In genomic region chr22:37239336-37240239, GRCh38 we compare ENCODE assay signal across 16 cellular contexts. TPM values are rescaled to one million over a fixed set of nuclear protein-coding genes. Genes with fewer than 3 reads are reported as not detected.
DNase-seq lines count a peak whose midpoint lies in the region; ATAC-seq and TF ChIP-seq lines count a peak whose summit lies in the region.
"Had no signal": no experiment of that assay in that cellular context is flagged by ENCODE, and none has a peak within 500 bp of the region (broad histone marks: within the 10 kb centered on the region; RNA-seq: fewer than 3 reads in every experiment).

No MANE protein-coding gene starts in this region.

- peaks cover 16% of the 10 kb centered on the region for H4K20me1 ChIP-seq in OCI-LY7 (ENCODE audit: insufficient read depth, low read length)

- TF ChIP-seq CTCF in OCI-LY7 (conservative IDR thresholded peaks at IDR 0.05; ENCODE audit: low read length) (no peak), chondrocyte (IDR thresholded peaks at IDR 0.05) (no peak), heart left ventricle (IDR thresholded peaks at IDR 0.05) (no peak)

- no peaks in the 10 kb centered on the region for H3K9me3 ChIP-seq in OCI-LY7 (ENCODE audit: low read length)
- no peaks in the 10 kb centered on the region for H3K9me3 ChIP-seq in heart left ventricle
- H3K9me3 ChIP-seq: ovary, testis had no signal

- peak overlapping the region; percentile 99 for H3K4me2 ChIP-seq in OCI-LY7 (ENCODE audit: low read length)

- H3K9me3 Mint-ChIP-seq in activated CD4-positive, alpha-beta T cell treated with anti-CD3 and anti-CD28 coated beads, Interleukin-2, amount 10 ng/mL, durations not matched to agents 24 days and 14 days, result no peaks in the 10 kb centered on the region
- no peaks in the 10 kb centered on the region for H3K9me3 Mint-ChIP-seq in chondrocyte (ENCODE audit: low read depth)
- H3K9me3 Mint-ChIP-seq in stimulated activated effector memory CD8-positive, alpha-beta T cell treated with anti-CD3 and anti-CD28 coated beads, Interleukin-12 subunit alpha, Interleukin-12 subunit beta, amount 100 ng/mL, for 72 hours, result no peaks in the 10 kb centered on the region

- CTCF ChIA-PET in OCI-LY7 (lab: Charles Lee; ENCODE audit: unreplicated experiment), result no interaction called here

- no TSS peak for BruUV-seq in OCI-LY7 (replicated peaks; lab: Mats Ljungman, UMichigan)

- peak; percentile 63 for DNase-seq in activated CD4-positive, alpha-beta T cell treated with anti-CD3 and anti-CD28 coated beads, Interleukin-2, amount 10 ng/mL, durations not matched to agents 24 days and 14 days
- no peak for DNase-seq in activated CD4-positive, alpha-beta T cell treated with anti-CD3 and anti-CD28 coated beads, Interleukin-2, amount 50 U/mL, for 4 hours
- DNase-seq in OCI-LY7 (ENCODE audit: low spot score) (no peak), chondrocyte (ENCODE audit: low spot score) (peak; percentile 51), heart left ventricle (no peak), LoVo (ENCODE audit: low spot score) (no peak)
- no peak for DNase-seq in stimulated activated effector memory CD8-positive, alpha-beta T cell treated with anti-CD3 and anti-CD28 coated beads, Interleukin-12 subunit alpha, Interleukin-12 subunit beta, amount 100 ng/mL, for 72 hours (ENCODE audit: low spot score in 2 of 2)
- DNase-seq: anterior cingulate cortex, dermis blood vessel endothelial cell, mesendoderm, NCI-H1092 treated with DMSO at 0.1 percent for 48 hours, NCI-H2171 treated with DMSO at 0.1 percent for 48 hours, ovary, testis had no signal

- H3K36me3 ChIP-seq in OCI-LY7 (ENCODE audit: insufficient read depth, low read length) (peaks cover 82% of the 10 kb centered on the region), heart left ventricle (peaks cover 0 to 27% (median 0%) of the 10 kb centered on the region in 9 donors)
- H3K36me3 ChIP-seq: ovary had no signal

- H3K4me3 Mint-ChIP-seq in activated CD4-positive, alpha-beta T cell treated with anti-CD3 and anti-CD28 coated beads, Interleukin-2, amount 10 ng/mL, durations not matched to agents 24 days and 14 days, result peak overlapping the region; percentile 99
- H3K4me3 Mint-ChIP-seq in chondrocyte (ENCODE audit: unreplicated experiment), result no peak overlapping the region
- peak overlapping the region; percentile 93 for H3K4me3 Mint-ChIP-seq in stimulated activated effector memory CD8-positive, alpha-beta T cell treated with anti-CD3 and anti-CD28 coated beads, Interleukin-12 subunit alpha, Interleukin-12 subunit beta, amount 100 ng/mL, for 72 hours

- H2AFZ ChIP-seq in OCI-LY7 (ENCODE audit: low read length), result no peak overlapping the region

- no peaks in the 10 kb centered on the region for H3K27me3 Mint-ChIP-seq in activated CD4-positive, alpha-beta T cell treated with anti-CD3 and anti-CD28 coated beads, Interleukin-2, amount 10 ng/mL, durations not matched to agents 24 days and 14 days
- peaks cover 32% of the 10 kb centered on the region for H3K27me3 Mint-ChIP-seq in chondrocyte (ENCODE audit: low read depth)

- WGBS in heart left ventricle, 4 donors, result 62 to 70% (median 68%) methylated on average over 9 to 10 of the region's 10 CpGs

- H3K4me1 ChIP-seq in OCI-LY7 (ENCODE audit: insufficient read depth, low read length, poor library complexity, severe bottlenecking), result peaks cover 87% of the 10 kb centered on the region
- H3K4me1 ChIP-seq in heart left ventricle, result peaks cover 0 to 83% (median 0%) of the 10 kb centered on the region in 12 donors
- H3K4me1 ChIP-seq: testis had no signal

- POLR2A ChIA-PET in OCI-LY7 (lab: Charles Lee), result no interaction called here

- no peak for ATAC-seq in stimulated activated effector memory CD8-positive, alpha-beta T cell treated with anti-CD3 and anti-CD28 coated beads, Interleukin-12 subunit alpha, Interleukin-12 subunit beta, amount 100 ng/mL, for 72 hours
- ATAC-seq in HG03565 (IDR thresholded peaks at IDR 0.05; ENCODE audit: unreplicated experiment), result no peak
- no peak for ATAC-seq in heart left ventricle

- H3K4me3 ChIP-seq in OCI-LY7 (ENCODE audit: low read depth, low read length, poor library complexity, severe bottlenecking) (no peak overlapping the region), heart left ventricle (no peak overlapping the region)
- H3K4me3 ChIP-seq: ovary, testis had no signal

- intact Hi-C loops in activated CD4-positive, alpha-beta T cell treated with anti-CD3 and anti-CD28 coated beads, Interleukin-2, amount 10 ng/mL, durations not matched to agents 24 days and 14 days (cut with micrococcal nuclease), result loop anchor here (5.0 to 10.0 kb wide), 3 partner anchors 117 to 905 kb away; partner anchors contain the start of gene IFT27
- intact Hi-C loops in OCI-LY7 (cut with micrococcal nuclease; ENCODE audit: unreplicated experiment) (no loop called here), heart left ventricle (cut with DNase I) (no loop called here)

- no peaks in the 10 kb centered on the region for H3K9me2 ChIP-seq in OCI-LY7 (ENCODE audit: insufficient read depth, low read length)

- peaks cover 83% of the 10 kb centered on the region for H3K4me1 Mint-ChIP-seq in activated CD4-positive, alpha-beta T cell treated with anti-CD3 and anti-CD28 coated beads, Interleukin-2, amount 10 ng/mL, durations not matched to agents 24 days and 14 days
- H3K4me1 Mint-ChIP-seq in chondrocyte (ENCODE audit: low read depth), result peaks cover 6% of the 10 kb centered on the region
- H3K4me1 Mint-ChIP-seq in stimulated activated effector memory CD8-positive, alpha-beta T cell treated with anti-CD3 and anti-CD28 coated beads, Interleukin-12 subunit alpha, Interleukin-12 subunit beta, amount 100 ng/mL, for 72 hours, result peaks cover 84% of the 10 kb centered on the region

- TF ChIP-seq POLR2A in heart left ventricle (IDR thresholded peaks at IDR 0.05), result no peak

- H3K27ac ChIP-seq in OCI-LY7 (ENCODE audit: low read depth, low read length, poor library complexity, severe bottlenecking), result peak overlapping the region; percentile 93
- no peak overlapping the region for H3K27ac ChIP-seq in heart left ventricle
- H3K27ac ChIP-seq: ovary, testis had no signal

- peak overlapping the region; percentile 98 for H3K27ac Mint-ChIP-seq in activated CD4-positive, alpha-beta T cell treated with anti-CD3 and anti-CD28 coated beads, Interleukin-2, amount 10 ng/mL, durations not matched to agents 24 days and 14 days
- no peak overlapping the region for H3K27ac Mint-ChIP-seq in chondrocyte (ENCODE audit: unreplicated experiment)
- peak overlapping the region; percentile 97 for H3K27ac Mint-ChIP-seq in stimulated activated effector memory CD8-positive, alpha-beta T cell treated with anti-CD3 and anti-CD28 coated beads, Interleukin-12 subunit alpha, Interleukin-12 subunit beta, amount 100 ng/mL, for 72 hours

- peaks cover 84% of the 10 kb centered on the region for H3K36me3 Mint-ChIP-seq in activated CD4-positive, alpha-beta T cell treated with anti-CD3 and anti-CD28 coated beads, Interleukin-2, amount 10 ng/mL, durations not matched to agents 24 days and 14 days (ENCODE audit: low read depth)
- no peaks in the 10 kb centered on the region for H3K36me3 Mint-ChIP-seq in chondrocyte (ENCODE audit: low read depth)
- peaks cover 100% of the 10 kb centered on the region for H3K36me3 Mint-ChIP-seq in stimulated activated effector memory CD8-positive, alpha-beta T cell treated with anti-CD3 and anti-CD28 coated beads, Interleukin-12 subunit alpha, Interleukin-12 subunit beta, amount 100 ng/mL, for 72 hours

- peaks cover 70% of the 10 kb centered on the region for H3K79me2 ChIP-seq in OCI-LY7 (ENCODE audit: insufficient read depth, low read depth, low read length)

- peaks cover 3 to 97% (median 58%) of the 10 kb centered on the region in 9 donors for H3K27me3 ChIP-seq in heart left ventricle
- H3K27me3 ChIP-seq: ovary, testis had no signal

RNA-seq across cellular contexts. Expression of gene RAC2, which starts 4.5 kb away (rescaled TPM):
- 519 and 540 TPM in 2 replicates for total RNA-seq in activated CD4-positive, alpha-beta T cell treated with anti-CD3 and anti-CD28 coated beads, Interleukin-2, amount 10 ng/mL, durations not matched to agents 24 days and 14 days
- 91.5 and 142 TPM in 2 replicates for total RNA-seq in OCI-LY7 (2014; rRNA removed; shearing (Covaris generic))
- 321 and 331 TPM in 2 replicates for total RNA-seq in OCI-LY7 (2022)
- total RNA-seq in chondrocyte, result 0.20 TPM in 1 of 3 replicates, not detected in the others
- 10 to 100 TPM in 2 of 9 donors, 1 to 10 TPM in 7; 1.4 to 60.5 (median 3.8) TPM for total RNA-seq in heart left ventricle
- polyA plus RNA-seq in heart left ventricle, result 1 to 10 TPM; 1.3 to 4.6 TPM

RNA-seq across cellular contexts. Expression of gene SSTR3, which starts 27.3 kb away (rescaled TPM):
- total RNA-seq in activated CD4-positive, alpha-beta T cell treated with anti-CD3 and anti-CD28 coated beads, Interleukin-2, amount 10 ng/mL, durations not matched to agents 24 days and 14 days, result 3.5 and 4.0 TPM in 2 replicates
- 0.05 and 0.25 TPM in 2 replicates for total RNA-seq in OCI-LY7 (2014; rRNA removed; shearing (Covaris generic))
- total RNA-seq in OCI-LY7 (2022) (0.30 TPM in 2 replicates), chondrocyte (not detected in 3 replicates), heart left ventricle (under 1 TPM in 1 of 9 donors, not detected in 8; 0.07 TPM)
- not detected for polyA plus RNA-seq in heart left ventricle
- total RNA-seq: A673, dermis blood vessel endothelial cell had no signal

RNA-seq across cellular contexts. Expression of gene CYTH4, which starts 42.7 kb away (rescaled TPM):
- 43.5 and 44.9 TPM in 2 replicates for total RNA-seq in activated CD4-positive, alpha-beta T cell treated with anti-CD3 and anti-CD28 coated beads, Interleukin-2, amount 10 ng/mL, durations not matched to agents 24 days and 14 days
- total RNA-seq in OCI-LY7 (2014; rRNA removed; shearing (Covaris generic)), result 20.6 and 35.0 TPM in 2 replicates
- total RNA-seq in OCI-LY7 (2022) (24.8 and 28.1 TPM in 2 replicates), chondrocyte (not detected in 3 replicates), heart left ventricle (10 to 100 TPM in 2 of 9 donors, 1 to 10 TPM in 7; 2.5 to 57.8 (median 4.4) TPM)
- 1 to 10 TPM; 2.4 to 2.5 TPM for polyA plus RNA-seq in heart left ventricle
- total RNA-seq: A673 had no signal

RNA-seq across cellular contexts. Expression of gene C1QTNF6, which starts 51.5 kb away (rescaled TPM):
- total RNA-seq in activated CD4-positive, alpha-beta T cell treated with anti-CD3 and anti-CD28 coated beads, Interleukin-2, amount 10 ng/mL, durations not matched to agents 24 days and 14 days, result 6.0 and 6.9 TPM in 2 replicates
- total RNA-seq in OCI-LY7 (2014; rRNA removed; shearing (Covaris generic)), result 6.8 and 7.3 TPM in 2 replicates
- total RNA-seq in OCI-LY7 (2022), result 18.7 and 19.6 TPM in 2 replicates
- 11.3 to 27.7 TPM (median 14.6 TPM) in 3 replicates for total RNA-seq in chondrocyte
- 10 to 100 TPM in 1 of 9 donors, 1 to 10 TPM in 6, under 1 TPM in 2; 0.31 to 11.9 (median 1.4) TPM for total RNA-seq in heart left ventricle
- 1 to 10 TPM in 1 of 2 donors, under 1 TPM in 1; 0.99 to 3.0 TPM for polyA plus RNA-seq in heart left ventricle

Comparison
In these comparisons a context has a peak if more than half of its experiments do, and no peak if none do; other contexts are left out.
1. DNase-seq: peak in activated CD4-positive, alpha-beta T cell treated with anti-CD3 and anti-CD28 coated beads, Interleukin-2, amount 10 ng/mL, durations not matched to agents 24 days and 14 days (single experiment) and chondrocyte (single experiment); none in activated CD4-positive, alpha-beta T cell treated with anti-CD3 and anti-CD28 coated beads, Interleukin-2, amount 50 U/mL, for 4 hours (0 of 2), OCI-LY7 (single experiment), stimulated activated effector memory CD8-positive, alpha-beta T cell treated with anti-CD3 and anti-CD28 coated beads, Interleukin-12 subunit alpha, Interleukin-12 subunit beta, amount 100 ng/mL, for 72 hours (0 of 2), heart left ventricle (0 of 5) and LoVo (single experiment).